ENCODE assay signal across 1 cellular context in genomic region chr3:195909645-195910498, GRCh38.
TF ChIP-seq lines count a peak whose summit lies in the region.

No MANE protein-coding gene starts in this region.

TF ChIP-seq in K562, 482 proteins besides CTCF, POLR2A, EP300 and RAD21 (continued from another document and continues in another):
- TF ChIP-seq RNF219 (CRISPR knock-in tag; IDR thresholded peaks at IDR 0.05) (no peak), POLR2B (IDR thresholded peaks at IDR 0.05; ENCODE audit: low read depth, partially characterized antibody) (peak; percentile 76), BRF1 (IDR thresholded peaks at IDR 0.05; ENCODE audit: borderline replicate concordance, extremely low read depth, insufficient read length) (no peak), CEBPZ (IDR thresholded peaks at IDR 0.05; ENCODE audit: borderline replicate concordance, low read depth, low read length) (no peak), ZNF12 (CRISPR knock-in tag; IDR thresholded peaks at IDR 0.05) (no peak), ZNF507 (tag; conservative IDR thresholded peaks at IDR 0.05) (no peak), NCOA2 (IDR thresholded peaks at IDR 0.05; ENCODE audit: partially characterized antibody in 2 of 2) (no peak), HLTF (IDR thresholded peaks at IDR 0.05) (no peak), E2F6 (IDR thresholded peaks at IDR 0.05; ENCODE audit: borderline replicate concordance in 1 of 2, extremely low read depth in 1 of 2, insufficient read depth in 1 of 2, insufficient read length in 1 of 2, low read depth in 1 of 2, low read length in 1 of 2, poor library complexity in 1 of 2, severe bottlenecking in 1 of 2) (peak in 1 of 2 experiments; percentile 5), ZEB2 (IDR thresholded peaks at IDR 0.05) (no peak), NKRF (IDR thresholded peaks at IDR 0.05; ENCODE audit: borderline replicate concordance) (no peak), E2F3 (CRISPR knock-in tag; IDR thresholded peaks at IDR 0.05) (no peak), ZNF3 (CRISPR knock-in tag; IDR thresholded peaks at IDR 0.05) (no peak), PML (IDR thresholded peaks at IDR 0.05; ENCODE audit: low read length) (peak; percentile 26; the same call in 1 of the 2 replicates), POLR2G (IDR thresholded peaks at IDR 0.05; ENCODE audit: low read depth, low read length) (peak; percentile 87), CREB3L1 (IDR thresholded peaks at IDR 0.05; ENCODE audit: borderline replicate concordance, low read depth) (no peak), ZNF41 (CRISPR knock-in tag; conservative IDR thresholded peaks at IDR 0.05) (no peak), ZFP1 (CRISPR knock-in tag; IDR thresholded peaks at IDR 0.05) (no peak), ZNF695 (CRISPR knock-in tag; IDR thresholded peaks at IDR 0.05) (no peak), CHCHD3 (CRISPR knock-in tag; IDR thresholded peaks at IDR 0.05) (no peak), THRB (CRISPR knock-in tag; conservative IDR thresholded peaks at IDR 0.05) (no peak), TAF1 (IDR thresholded peaks at IDR 0.05; ENCODE audit: control insufficient read depth, extremely low read depth, insufficient read depth, low read length, severe bottlenecking) (peak; percentile 56), PHB (CRISPR knock-in tag; IDR thresholded peaks at IDR 0.05) (no peak), CXXC5 (CRISPR knock-in tag; IDR thresholded peaks at IDR 0.05) (peak; percentile 70), PTBP1 (IDR thresholded peaks at IDR 0.05; ENCODE audit: low read depth, low read length) (no peak), LCOR (CRISPR knock-in tag; IDR thresholded peaks at IDR 0.05) (no peak), ESRRA (IDR thresholded peaks at IDR 0.05; ENCODE audit: borderline replicate concordance, low read depth) (no peak), BRCA1 (IDR thresholded peaks at IDR 0.05) (no peak), BRCA1 (CRISPR knock-in tag; IDR thresholded peaks at IDR 0.05) (no peak), ZBTB34 (CRISPR knock-in tag; IDR thresholded peaks at IDR 0.05) (no peak), GTF2B (IDR thresholded peaks at IDR 0.05; ENCODE audit: extremely low read depth, insufficient read length) (no peak), ZNF274 (IDR thresholded peaks at IDR 0.05; ENCODE audit: borderline replicate concordance, low read depth, low read length) (no peak), CCNT2 (IDR thresholded peaks at IDR 0.05; ENCODE audit: borderline replicate concordance, extremely low read depth, insufficient read length, low read depth, low read length) (peak; percentile 62), BRD4 (IDR thresholded peaks at IDR 0.05) (no peak), E2F4 (CRISPR knock-in tag; IDR thresholded peaks at IDR 0.05; ENCODE audit: low read depth) (no peak), NR2C1 (IDR thresholded peaks at IDR 0.05) (no peak), NR2C1 (tag; IDR thresholded peaks at IDR 0.05) (no peak), E2F5 (CRISPR knock-in tag; IDR thresholded peaks at IDR 0.05) (no peak), MEIS2 (IDR thresholded peaks at IDR 0.05; ENCODE audit: partially characterized antibody) (peak; percentile 29), JUND (IDR thresholded peaks at IDR 0.05; ENCODE audit: borderline replicate concordance, low read depth, low read length) (0 out of 2 replicates have a peak, but pooled peaks have one; percentile 8), JUND (tag; IDR thresholded peaks at IDR 0.05; ENCODE audit: borderline replicate concordance, low read depth, low read length) (no peak), ZBTB1 (CRISPR knock-in tag; IDR thresholded peaks at IDR 0.05; ENCODE audit: borderline replicate concordance, low read depth) (no peak), ZFP36 (IDR thresholded peaks at IDR 0.05; ENCODE audit: low read depth, low read length, partially characterized antibody) (no peak), HMGXB4 (CRISPR knock-in tag; IDR thresholded peaks at IDR 0.05) (no peak), HOMEZ (CRISPR knock-in tag; IDR thresholded peaks at IDR 0.05) (no peak)
